38 cellular contexts compared by ENCODE assay signal in the genomic region with DNA sequence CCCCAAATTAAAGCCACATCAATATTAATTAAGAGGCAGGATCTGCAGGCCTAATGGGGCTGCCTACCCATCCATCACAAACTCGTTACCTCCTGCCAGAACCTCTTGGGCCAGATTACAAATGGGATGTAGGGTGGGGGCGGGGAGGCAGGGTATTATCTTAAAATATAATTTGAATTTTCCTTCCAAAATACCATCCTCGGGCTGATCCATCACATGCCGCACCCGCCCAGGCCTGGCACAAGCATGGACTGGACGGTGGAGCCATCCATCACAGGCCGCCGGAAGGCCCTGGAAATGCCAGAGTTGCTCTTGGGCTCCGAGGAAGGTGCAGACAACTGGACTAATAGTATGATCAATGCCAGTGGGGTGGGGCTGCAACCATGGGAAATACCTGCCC.
"Had no signal": no experiment of that assay in that cellular context is flagged by ENCODE, and none has a peak within 500 bp of the region (broad histone marks: within the 10 kb centered on the region; RNA-seq: fewer than 3 reads in every experiment).

No MANE protein-coding gene starts in this region.

- H3K9me3 ChIP-seq: adrenal gland, ascending aorta, body of pancreas, breast epithelium had no signal

- H3K36me3 ChIP-seq: adrenal gland, ascending aorta, brain microvascular endothelial cell, breast epithelium, cardiac muscle cell had no signal

- DNase-seq: activated effector memory CD4-positive, alpha-beta T cell treated with anti-CD3 and anti-CD28 coated beads, Interleukin-2, amount 50 U/mL, for 16 hours; activated effector memory CD4-positive, alpha-beta T cell treated with Interleukin-2 at 50 U/mL for 16 hours; activated gamma-delta T cell; activated gamma-delta T cell treated with Interleukin-2 at 50 U/mL for 16 hours; activated naive CD4-positive, alpha-beta T cell; activated naive CD4-positive, alpha-beta T cell treated with anti-CD3 and anti-CD28 coated beads for 36 hours; activated naive CD4-positive, alpha-beta T cell treated with anti-CD3 and anti-CD28 coated beads, Interleukin-2, amount 10 ng/mL, durations not matched to agents 7 days and 5 days; activated naive CD4-positive, alpha-beta T cell treated with anti-CD3 and anti-CD28 coated beads, Interleukin-2, amount 50 U/mL, for 16 hours; activated naive CD4-positive, alpha-beta T cell treated with Interleukin-2 at 50 U/mL for 16 hours; activated naive CD8-positive, alpha-beta T cell treated with anti-CD3 and anti-CD28 coated beads for 36 hours; activated naive CD8-positive, alpha-beta T cell treated with anti-CD3 and anti-CD28 coated beads, Interleukin-2, amount 10 ng/mL, durations not matched to agents 7 days and 5 days; activated naive CD8-positive, alpha-beta T cell treated with anti-CD3 and anti-CD28 coated beads, Interleukin-2, amount 50 U/mL, for 24 hours; activated T-cell treated with anti-CD3 and anti-CD28 coated beads, Interleukin-2, amount 50 U/mL, for 1 hour; activated T-cell treated with anti-CD3 and anti-CD28 coated beads, Interleukin-2, amount 50 U/mL, for 24 hours; activated T-cell treated with anti-CD3 and anti-CD28 coated beads, Interleukin-2, amount 50 U/mL, for 4 hours; activated T-cell treated with anti-CD3 and anti-CD28 coated beads, Interleukin-2, amount 50 U/mL, for 48 hours; activated T-cell treated with anti-CD3 and anti-CD28 coated beads, Interleukin-2, amount 50 U/mL, for 72 hours; adrenal gland; amniotic stem cell; amygdala; anterior cingulate cortex; aorta; body of pancreas; brain microvascular endothelial cell; caudate nucleus; central memory CD4-positive, alpha-beta T cell; cerebellar nuclear complex had no signal

- H3K4me1 ChIP-seq: adrenal gland, ascending aorta, body of pancreas, breast epithelium had no signal

- H3K27me3 Mint-ChIP-seq: activated naive CD4-positive, alpha-beta T cell treated with anti-CD3 and anti-CD28 coated beads, Interleukin-2, amount 10 ng/mL, durations not matched to agents 7 days and 5 days; activated naive CD8-positive, alpha-beta T cell; activated naive CD8-positive, alpha-beta T cell treated with anti-CD3 and anti-CD28 coated beads for 36 hours; activated T-cell treated with anti-CD3 and anti-CD28 coated beads, Interleukin-2, amount 50 U/mL, for 24 hours; brain had no signal

- H3K27me3 ChIP-seq: adrenal gland, ascending aorta, body of pancreas, brain microvascular endothelial cell, breast epithelium, cardiac muscle cell had no signal

- H3K4me1 Mint-ChIP-seq: activated naive CD4-positive, alpha-beta T cell treated with anti-CD3 and anti-CD28 coated beads, Interleukin-2, amount 10 ng/mL, durations not matched to agents 7 days and 5 days; activated naive CD4-positive, alpha-beta T cell treated with anti-CD3 and anti-CD28 coated beads, Interleukin-2, amount 50 U/mL, for 24 hours; activated naive CD8-positive, alpha-beta T cell treated with anti-CD3 and anti-CD28 coated beads, Interleukin-2, amount 50 U/mL, for 24 hours; activated T-helper 17 cell treated with anti-CD3 and anti-CD28 coated beads, Interleukin-2, amount 50 U/mL, for 72 hours; central memory CD8-positive, alpha-beta T cell had no signal

- H3K36me3 Mint-ChIP-seq: activated naive CD4-positive, alpha-beta T cell treated with anti-CD3 and anti-CD28 coated beads, Interleukin-2, amount 10 ng/mL, durations not matched to agents 7 days and 5 days; activated naive CD4-positive, alpha-beta T cell treated with anti-CD3 and anti-CD28 coated beads, Interleukin-2, amount 50 U/mL, for 24 hours; activated naive CD4-positive, alpha-beta T cell treated with anti-CD3 and anti-CD28 coated beads, Interleukin-2, amount 50 U/mL, for 72 hours; activated naive CD8-positive, alpha-beta T cell; activated naive CD8-positive, alpha-beta T cell treated with anti-CD3 and anti-CD28 coated beads for 36 hours; activated naive CD8-positive, alpha-beta T cell treated with anti-CD3 and anti-CD28 coated beads, Interleukin-2, amount 10 ng/mL, durations not matched to agents 7 days and 5 days; brain had no signal

- H3K27ac Mint-ChIP-seq: activated naive CD4-positive, alpha-beta T cell treated with anti-CD3 and anti-CD28 coated beads for 36 hours; activated naive CD4-positive, alpha-beta T cell treated with anti-CD3 and anti-CD28 coated beads, Interleukin-2, amount 10 ng/mL, durations not matched to agents 7 days and 5 days; activated naive CD4-positive, alpha-beta T cell treated with anti-CD3 and anti-CD28 coated beads, Interleukin-2, amount 50 U/mL, for 24 hours; activated naive CD4-positive, alpha-beta T cell treated with anti-CD3 and anti-CD28 coated beads, Interleukin-2, amount 50 U/mL, for 72 hours; activated naive CD8-positive, alpha-beta T cell; activated naive CD8-positive, alpha-beta T cell treated with anti-CD3 and anti-CD28 coated beads for 36 hours; activated naive CD8-positive, alpha-beta T cell treated with anti-CD3 and anti-CD28 coated beads, Interleukin-2, amount 10 ng/mL, durations not matched to agents 7 days and 5 days; activated naive CD8-positive, alpha-beta T cell treated with anti-CD3 and anti-CD28 coated beads, Interleukin-2, amount 50 U/mL, for 24 hours; activated T-cell treated with anti-CD3 and anti-CD28 coated beads, Interleukin-2, amount 50 U/mL, for 24 hours; activated T-cell treated with anti-CD3 and anti-CD28 coated beads, Interleukin-2, amount 50 U/mL, for 72 hours; activated T-helper 1 cell treated with anti-CD3 and anti-CD28 coated beads, Interleukin-12 subunit alpha, Interleukin-12 subunit beta, Interleukin-2, Interleukin-4 antibody, amounts not matched to agents 30 ng/mL and 10 ng/mL and 1 ng/mL, durations not matched to agents 14 hours and 24 hours and 36 hours; activated T-helper 17 cell treated with anti-CD3 and anti-CD28 coated beads, Interleukin-2, amount 50 U/mL, for 72 hours; activated T-helper 2 cell treated with anti-CD3 and anti-CD28 coated beads, Interferon-gamma antibody, Interleukin-2, Interleukin-4, amounts not matched to agents 10 μg/mL and 5 μg/mL and 100 μg/mL, durations not matched to agents 14 hours and 24 hours and 36 hours had no signal

- H3K4me3 Mint-ChIP-seq: activated naive CD4-positive, alpha-beta T cell treated with anti-CD3 and anti-CD28 coated beads for 36 hours; activated naive CD4-positive, alpha-beta T cell treated with anti-CD3 and anti-CD28 coated beads, Interleukin-2, amount 10 ng/mL, durations not matched to agents 7 days and 5 days; activated naive CD4-positive, alpha-beta T cell treated with anti-CD3 and anti-CD28 coated beads, Interleukin-2, amount 50 U/mL, for 24 hours; activated naive CD8-positive, alpha-beta T cell; activated naive CD8-positive, alpha-beta T cell treated with anti-CD3 and anti-CD28 coated beads for 36 hours; activated naive CD8-positive, alpha-beta T cell treated with anti-CD3 and anti-CD28 coated beads, Interleukin-2, amount 10 ng/mL, durations not matched to agents 7 days and 5 days; activated naive CD8-positive, alpha-beta T cell treated with anti-CD3 and anti-CD28 coated beads, Interleukin-2, amount 50 U/mL, for 24 hours; activated T-cell treated with anti-CD3 and anti-CD28 coated beads, Interleukin-2, amount 50 U/mL, for 24 hours; activated T-cell treated with anti-CD3 and anti-CD28 coated beads, Interleukin-2, amount 50 U/mL, for 4 hours; activated T-cell treated with anti-CD3 and anti-CD28 coated beads, Interleukin-2, amount 50 U/mL, for 72 hours; activated T-helper 1 cell treated with anti-CD3 and anti-CD28 coated beads, Interleukin-12 subunit alpha, Interleukin-12 subunit beta, Interleukin-2, Interleukin-4 antibody, amounts not matched to agents 30 ng/mL and 10 ng/mL and 1 ng/mL, durations not matched to agents 14 hours and 24 hours and 36 hours; activated T-helper 17 cell treated with anti-CD3 and anti-CD28 coated beads, Interleukin-2, amount 50 U/mL, for 72 hours; brain; central memory CD8-positive, alpha-beta T cell had no signal

- H3K4me3 ChIP-seq: adrenal gland, ascending aorta, body of pancreas, breast epithelium, cardiac muscle cell had no signal

- H3K9me3 Mint-ChIP-seq: activated naive CD4-positive, alpha-beta T cell treated with anti-CD3 and anti-CD28 coated beads for 36 hours; activated naive CD4-positive, alpha-beta T cell treated with anti-CD3 and anti-CD28 coated beads, Interleukin-2, amount 10 ng/mL, durations not matched to agents 7 days and 5 days; activated naive CD4-positive, alpha-beta T cell treated with anti-CD3 and anti-CD28 coated beads, Interleukin-2, amount 50 U/mL, for 24 hours; activated naive CD4-positive, alpha-beta T cell treated with anti-CD3 and anti-CD28 coated beads, Interleukin-2, amount 50 U/mL, for 72 hours; activated naive CD8-positive, alpha-beta T cell treated with anti-CD3 and anti-CD28 coated beads for 36 hours; activated naive CD8-positive, alpha-beta T cell treated with anti-CD3 and anti-CD28 coated beads, Interleukin-2, amount 10 ng/mL, durations not matched to agents 7 days and 5 days; activated naive CD8-positive, alpha-beta T cell treated with anti-CD3 and anti-CD28 coated beads, Interleukin-2, amount 50 U/mL, for 24 hours; activated T-cell treated with anti-CD3 and anti-CD28 coated beads, Interleukin-2, amount 50 U/mL, for 24 hours; activated T-cell treated with anti-CD3 and anti-CD28 coated beads, Interleukin-2, amount 50 U/mL, for 4 hours; activated T-cell treated with anti-CD3 and anti-CD28 coated beads, Interleukin-2, amount 50 U/mL, for 72 hours; activated T-helper 1 cell treated with anti-CD3 and anti-CD28 coated beads, Interleukin-12 subunit alpha, Interleukin-12 subunit beta, Interleukin-2, Interleukin-4 antibody, amounts not matched to agents 30 ng/mL and 10 ng/mL and 1 ng/mL, durations not matched to agents 14 hours and 24 hours and 36 hours; activated T-helper 17 cell treated with anti-CD3 and anti-CD28 coated beads, Interleukin-2, amount 50 U/mL, for 72 hours; activated T-helper 2 cell treated with anti-CD3 and anti-CD28 coated beads, Interferon-gamma antibody, Interleukin-2, Interleukin-4, amounts not matched to agents 10 μg/mL and 5 μg/mL and 100 μg/mL, durations not matched to agents 14 hours and 24 hours and 36 hours; brain; central memory CD8-positive, alpha-beta T cell had no signal

- H3K27ac ChIP-seq: adrenal gland, ascending aorta, body of pancreas, brain microvascular endothelial cell, breast epithelium, cardiac muscle cell had no signal
